8 cellular contexts compared by ENCODE assay signal in the genomic region with DNA sequence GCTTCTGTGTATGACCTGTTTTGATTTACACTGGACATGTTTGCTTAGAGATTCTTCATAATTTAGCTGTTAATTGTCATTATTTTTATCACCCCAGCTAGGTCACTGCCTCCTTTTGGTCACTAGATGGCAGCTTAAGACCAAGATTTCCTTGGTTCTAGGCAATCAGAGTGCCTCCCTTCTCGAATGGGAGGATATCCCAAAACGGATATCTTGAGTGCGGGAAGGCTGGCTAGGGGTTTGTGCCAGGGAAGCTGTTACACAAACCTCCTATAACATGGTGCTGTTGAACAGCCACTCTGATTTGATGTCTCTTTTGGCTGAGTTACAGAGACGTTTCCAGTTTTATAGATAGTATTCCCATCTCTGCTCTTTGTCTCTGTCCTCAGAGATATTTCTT.
DNase-seq lines count a peak whose midpoint lies in the region; ATAC-seq and TF ChIP-seq lines count a peak whose summit lies in the region.

No MANE protein-coding gene starts in this region.

- no peaks in the 10 kb centered on the region for H3K79me2 ChIP-seq in PC-9 (ENCODE audit: low read depth)

- no peaks in the 10 kb centered on the region for H3F3A ChIP-seq in PC-9 (ENCODE audit: insufficient read depth, low read depth)

- no peaks in the 10 kb centered on the region for H3K4me1 ChIP-seq in PC-9 (replicated peaks; ENCODE audit: insufficient read depth)
- H3K4me1 ChIP-seq in endodermal cell (ENCODE audit: control insufficient read depth, insufficient read depth, low read length), result no peaks in the 10 kb centered on the region

- H3K9me3 Mint-ChIP-seq in endodermal cell (peaks cover 2% of the 10 kb centered on the region), naive B cell (peaks cover 6 to 38% (median 26%) of the 10 kb centered on the region in 7 donors)
- H3K9me3 Mint-ChIP-seq in activated T-cell treated with anti-CD3 and anti-CD28 coated beads, Interleukin-2, amount 50 U/mL, for 4 hours, result peaks cover 18% of the 10 kb centered on the region

- POLR2A ChIA-PET in PC-9 (lab: Charles Lee; ENCODE audit: unreplicated experiment), result no interaction called here

- DNase-seq in A172 (ENCODE audit: low spot score), result peak; percentile 32
- DNase-seq in EH (ENCODE audit: low read depth), result peak; percentile 57
- peak; percentile 13 for DNase-seq in HPDE6-E6E7 (ENCODE audit: extremely low spot score)
- DNase-seq in PC-9, result peak; percentile 2 to 43
- peak; percentile 73 for DNase-seq in endodermal cell
- peak; percentile 7 for DNase-seq in naive B cell
- DNase-seq in activated T-cell treated with anti-CD3 and anti-CD28 coated beads, Interleukin-2, amount 50 U/mL, for 4 hours, result no peak

- TF ChIP-seq CTCF in PC-9 (conservative IDR thresholded peaks at IDR 0.05) (peak; percentile 94), endodermal cell (conservative IDR thresholded peaks at IDR 0.05) (peak; percentile 97)

- H3K36me3 Mint-ChIP-seq in endodermal cell (ENCODE audit: low read depth), result no peaks in the 10 kb centered on the region
- peaks cover 4 to 19% of the 10 kb centered on the region in 2 donors for H3K36me3 Mint-ChIP-seq in naive B cell
- no peaks in the 10 kb centered on the region for H3K36me3 Mint-ChIP-seq in activated T-cell treated with anti-CD3 and anti-CD28 coated beads, Interleukin-2, amount 50 U/mL, for 4 hours (ENCODE audit: insufficient read depth)

- H2AFZ ChIP-seq in PC-9, result no peak overlapping the region

- no peaks in the 10 kb centered on the region for H3K27me3 Mint-ChIP-seq in endodermal cell (ENCODE audit: insufficient read depth)
- H3K27me3 Mint-ChIP-seq in naive B cell, result peaks cover 4 to 27% (median 12%) of the 10 kb centered on the region in 3 donors
- H3K27me3 Mint-ChIP-seq in activated T-cell treated with anti-CD3 and anti-CD28 coated beads, Interleukin-2, amount 50 U/mL, for 4 hours (ENCODE audit: low read depth), result peaks cover 6% of the 10 kb centered on the region

- no peaks in the 10 kb centered on the region for H3K9me3 ChIP-seq in PC-9 (ENCODE audit: insufficient read depth, low read depth)
- H3K9me3 ChIP-seq in endodermal cell (ENCODE audit: control insufficient read depth, low read length), result no peaks in the 10 kb centered on the region

- no peak overlapping the region for H3K27ac Mint-ChIP-seq in endodermal cell
- peak overlapping the region in 1 of 6 donors; percentile 42 for H3K27ac Mint-ChIP-seq in naive B cell

- no peak overlapping the region for H3K27ac ChIP-seq in PC-9
- no peak overlapping the region for H3K27ac ChIP-seq in endodermal cell (ENCODE audit: low read depth, low read length)

- no TSS peak for BruUV-seq in PC-9 (replicated peaks; lab: Mats Ljungman, UMichigan)

- H3K4me2 ChIP-seq in PC-9, result no peak overlapping the region

- H3K36me3 ChIP-seq in PC-9 (ENCODE audit: low read depth) (no peaks in the 10 kb centered on the region), endodermal cell (ENCODE audit: control insufficient read depth, insufficient read depth, low read length) (no peaks in the 10 kb centered on the region)

- H3K4me3 Mint-ChIP-seq in endodermal cell (no peak overlapping the region), naive B cell (no peak overlapping the region)
- no peak overlapping the region for H3K4me3 Mint-ChIP-seq in activated T-cell treated with anti-CD3 and anti-CD28 coated beads, Interleukin-2, amount 50 U/mL, for 4 hours

- intact Hi-C loops in PC-9 (cut with micrococcal nuclease; ENCODE audit: unreplicated experiment), result loop anchor here (5.0 kb wide), 2 partner anchors 672 to 1997 kb away; no protein-coding TSS in a partner anchor

- H3K9ac ChIP-seq in endodermal cell (ENCODE audit: extremely low read depth, low read length, poor library complexity, severe bottlenecking), result no peak overlapping the region

- no peaks in the 10 kb centered on the region for H3K9me2 ChIP-seq in PC-9 (ENCODE audit: insufficient read depth)

- H3K4me3 ChIP-seq in PC-9, result no peak overlapping the region
- H3K4me3 ChIP-seq in endodermal cell (ENCODE audit: low read length), result no peak overlapping the region

- 29 to 63% methylated on average over 2 to 4 of the region's 4 CpGs for WGBS in endodermal cell (ENCODE audit: insufficient coverage in 1 of 2, insufficient read length in 1 of 2), 2 experiments

- CTCF ChIA-PET in PC-9 (lab: Charles Lee), result interaction anchor here (0.6 to 0.7 kb wide), 4 partner anchors 227 to 1994 kb away, joined by 3 read pairs; no protein-coding TSS in a partner anchor

- ATAC-seq in GM21576 (IDR thresholded peaks at IDR 0.05; ENCODE audit: unreplicated experiment), result peak; percentile 94
- peak; percentile 23 to 52 for ATAC-seq in naive B cell (ENCODE audit: low read depth in 2 of 2)
- no peak for ATAC-seq in activated T-cell treated with anti-CD3 and anti-CD28 coated beads, Interleukin-2, amount 50 U/mL, for 4 hours

- no peaks in the 10 kb centered on the region for H4K20me1 ChIP-seq in PC-9 (ENCODE audit: insufficient read depth)

- H3K4me1 Mint-ChIP-seq in endodermal cell, result no peaks in the 10 kb centered on the region
- H3K4me1 Mint-ChIP-seq in naive B cell, result peaks cover 4 to 7% (median 6%) of the 10 kb centered on the region in 3 donors
- peaks cover 5% of the 10 kb centered on the region for H3K4me1 Mint-ChIP-seq in activated T-cell treated with anti-CD3 and anti-CD28 coated beads, Interleukin-2, amount 50 U/mL, for 4 hours (ENCODE audit: low read depth)

- H3K27me3 ChIP-seq in PC-9 (ENCODE audit: insufficient read depth, low read depth) (no peaks in the 10 kb centered on the region), endodermal cell (ENCODE audit: control insufficient read depth, insufficient read depth, low read length, poor library complexity, severe bottlenecking) (no peaks in the 10 kb centered on the region)

Comparison
In these comparisons a context has a peak if more than half of its experiments do, and no peak if none do; other contexts are left out.
1. ATAC-seq: peak in GM21576 (single experiment) and naive B cell (2 of 2); none in activated T-cell treated with anti-CD3 and anti-CD28 coated beads, Interleukin-2, amount 50 U/mL, for 4 hours (0 of 2).